Comparison of ENCODE assay signal across 28 cellular contexts in the genomic region with DNA sequence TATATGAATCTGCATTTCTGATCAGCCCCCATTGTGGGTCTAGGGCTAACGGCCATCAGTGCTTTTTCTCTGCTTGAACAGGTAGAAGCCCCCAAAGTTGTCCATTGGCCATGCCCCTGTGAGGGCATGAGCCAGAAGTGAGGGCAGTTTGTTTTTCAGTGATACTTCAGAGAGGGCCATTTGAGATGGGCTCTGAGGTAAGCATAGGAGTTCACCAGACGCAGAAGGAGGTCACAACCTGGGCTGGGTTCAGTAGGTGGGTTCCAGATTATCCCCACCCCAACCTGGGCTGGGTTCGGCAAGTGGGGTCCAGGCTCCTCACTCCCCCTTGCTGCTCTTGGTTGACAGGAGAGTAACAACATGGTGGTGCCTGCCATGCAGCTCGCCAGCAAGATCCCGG.
"Had no signal": no experiment of that assay in that cellular context is flagged by ENCODE, and none has a peak within 500 bp of the region (broad histone marks: within the 10 kb centered on the region; RNA-seq: fewer than 3 reads in every experiment).

No MANE protein-coding gene starts in this region.

- H3K27me3 ChIP-seq: ascending aorta, cardiac muscle cell had no signal

- H3K4me1 ChIP-seq: ascending aorta had no signal

- DNase-seq: activated B cell treated with CpG ODN at 0.5 μM for 24 hours; activated CD4-positive, alpha-beta memory T cell treated with anti-CD3 and anti-CD28 coated beads for 36 hours; activated CD4-positive, alpha-beta T cell treated with anti-CD3 and anti-CD28 coated beads for 4 hours; activated CD4-positive, alpha-beta T cell treated with anti-CD3 and anti-CD28 coated beads, Interleukin-2, amount 10 ng/mL, durations not matched to agents 24 days and 14 days; activated CD4-positive, alpha-beta T cell treated with anti-CD3 and anti-CD28 coated beads, Interleukin-2, amount 50 U/mL, for 1 hour; activated CD4-positive, alpha-beta T cell treated with anti-CD3 and anti-CD28 coated beads, Interleukin-2, amount 50 U/mL, for 4 hours; activated CD4-positive, CD25-positive, alpha-beta regulatory T cell treated with anti-CD3 and anti-CD28 coated beads, Interleukin-2, amount 50 U/mL, for 72 hours; activated CD8-positive, alpha-beta memory T cell treated with anti-CD3 and anti-CD28 coated beads, Interleukin-2, amount 50 U/mL, for 4 hours; activated CD8-positive, alpha-beta T cell treated with anti-CD3 and anti-CD28 coated beads for 36 hours; activated effector memory CD4-positive, alpha-beta T cell treated with anti-CD3 and anti-CD28 coated beads, Interleukin-2, amount 50 U/mL, for 16 hours; activated naive CD4-positive, alpha-beta T cell treated with anti-CD3 and anti-CD28 coated beads, Interleukin-2, amount 10 ng/mL, durations not matched to agents 7 days and 5 days; activated naive CD4-positive, alpha-beta T cell treated with Interleukin-2 at 50 U/mL for 16 hours; activated naive CD8-positive, alpha-beta T cell treated with anti-CD3 and anti-CD28 coated beads, Interleukin-2, amount 10 ng/mL, durations not matched to agents 7 days and 5 days; activated naive CD8-positive, alpha-beta T cell treated with anti-CD3 and anti-CD28 coated beads, Interleukin-2, amount 50 U/mL, for 24 hours; activated T-cell treated with anti-CD3 and anti-CD28 coated beads for 4 hours; activated T-cell treated with anti-CD3 and anti-CD28 coated beads, Interleukin-2, amount 50 U/mL, for 1 hour; activated T-cell treated with anti-CD3 and anti-CD28 coated beads, Interleukin-2, amount 50 U/mL, for 4 hours; activated T-cell treated with anti-CD3 and anti-CD28 coated beads, Interleukin-2, amount 50 U/mL, for 72 hours; anterior cingulate cortex; caudate nucleus; cerebellar nuclear complex; T-helper 1 cell; T-helper 2 cell; T-helper 9 cell had no signal

- H3K27ac ChIP-seq: ascending aorta, cardiac muscle cell, VCaP had no signal

- H3K4me3 ChIP-seq: ascending aorta, cardiac muscle cell had no signal

- H3K9me3 ChIP-seq: ascending aorta had no signal

- ATAC-seq: activated CD8-positive, alpha-beta T cell treated with anti-CD3 and anti-CD28 coated beads for 36 hours; activated naive CD8-positive, alpha-beta T cell treated with anti-CD3 and anti-CD28 coated beads, Interleukin-2, amount 50 U/mL, for 24 hours; activated T-cell treated with anti-CD3 and anti-CD28 coated beads, Interleukin-2, amount 50 U/mL, for 4 hours; activated T-cell treated with anti-CD3 and anti-CD28 coated beads, Interleukin-2, amount 50 U/mL, for 72 hours; activated T-helper 17 cell treated with anti-CD3 and anti-CD28 coated beads, Interleukin-2, amount 50 U/mL, for 72 hours had no signal
